In the genomic region with DNA sequence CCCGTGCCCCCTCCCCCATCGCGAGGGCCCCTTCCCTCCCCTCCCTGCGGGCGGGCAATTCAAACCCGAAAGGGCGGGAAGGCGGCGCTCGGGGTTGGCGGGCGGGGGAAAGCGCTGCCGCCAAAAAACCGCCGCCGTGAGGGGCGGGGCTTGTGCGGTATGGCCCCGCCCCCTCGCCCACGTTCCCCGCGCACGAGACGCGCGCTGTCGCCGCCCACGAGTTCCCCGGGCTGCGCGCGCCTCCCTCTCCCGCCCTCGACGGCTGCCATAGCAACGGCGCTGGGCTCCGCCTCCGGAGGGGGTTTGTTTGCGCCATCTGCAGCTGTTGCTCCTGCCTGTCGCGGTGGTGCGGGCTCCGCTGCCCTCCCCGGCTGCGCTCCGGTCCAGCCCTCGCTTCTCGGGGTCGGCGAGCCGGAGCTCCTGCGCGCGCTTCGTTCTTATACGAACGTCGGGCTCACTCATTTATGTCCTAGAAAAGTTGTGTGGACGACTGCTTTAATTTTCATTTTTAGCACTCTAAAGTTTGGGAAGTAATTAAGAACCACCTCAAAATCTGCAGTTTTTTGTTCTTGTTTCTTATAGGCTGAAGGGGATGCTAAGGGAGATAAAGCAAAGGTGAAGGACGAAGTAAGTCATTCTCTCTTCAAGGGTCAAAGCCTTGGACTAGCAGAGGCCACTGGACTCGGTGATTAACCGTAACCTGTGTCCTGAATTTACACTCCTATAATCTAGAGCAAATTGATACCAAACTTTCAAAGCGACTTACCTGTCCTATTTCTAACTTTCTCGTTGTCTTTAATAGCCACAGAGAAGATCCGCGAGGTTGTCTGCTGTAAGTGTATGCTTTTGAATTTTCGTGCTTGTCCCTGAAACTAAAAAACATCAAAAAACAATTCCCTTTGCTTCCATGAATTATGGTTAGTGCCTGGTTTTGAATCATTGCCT, we compare ENCODE assay signal across 1 cellular context.
TF ChIP-seq lines count a peak whose summit lies in the region.

No MANE protein-coding gene starts in this region.

TF ChIP-seq in K562, 482 proteins besides CTCF, POLR2A, EP300 and RAD21 (continued from another document and continues in another):
- peak; percentile 22 for TF ChIP-seq KDM5B (IDR thresholded peaks at IDR 0.05; ENCODE audit: insufficient replicate concordance, low read depth, low read length)
- no peak for TF ChIP-seq SREBF1 (IDR thresholded peaks at IDR 0.05; ENCODE audit: borderline replicate concordance, low read depth, low read length)
- peak; percentile 88; the same call in 1 of the 2 replicates for TF ChIP-seq EP400 (IDR thresholded peaks at IDR 0.05)
- TF ChIP-seq, protein P1, sequence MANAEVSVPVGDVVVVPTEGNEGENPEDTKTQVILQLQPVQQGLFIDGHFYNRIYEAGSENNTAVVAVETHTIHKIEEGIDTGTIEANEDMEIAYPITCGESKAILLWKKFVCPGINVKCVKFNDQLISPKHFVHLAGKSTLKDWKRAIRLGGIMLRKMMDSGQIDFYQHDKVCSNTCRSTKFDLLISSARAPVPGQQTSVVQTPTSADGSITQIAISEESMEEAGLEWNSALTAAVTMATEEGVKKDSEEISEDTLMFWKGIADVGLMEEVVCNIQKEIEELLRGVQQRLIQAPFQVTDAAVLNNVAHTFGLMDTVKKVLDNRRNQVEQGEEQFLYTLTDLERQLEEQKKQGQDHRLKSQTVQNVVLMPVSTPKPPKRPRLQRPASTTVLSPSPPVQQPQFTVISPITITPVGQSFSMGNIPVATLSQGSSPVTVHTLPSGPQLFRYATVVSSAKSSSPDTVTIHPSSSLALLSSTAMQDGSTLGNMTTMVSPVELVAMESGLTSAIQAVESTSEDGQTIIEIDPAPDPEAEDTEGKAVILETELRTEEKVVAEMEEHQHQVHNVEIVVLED (CRISPR knock-in tag; IDR thresholded peaks at IDR 0.05) = peak; percentile 85
- TF ChIP-seq L3MBTL2 (IDR thresholded peaks at IDR 0.05) = peak; percentile 62
- TF ChIP-seq ZNF274 (IDR thresholded peaks at IDR 0.05; ENCODE audit: borderline replicate concordance, low read depth, low read length) = peak; percentile 52; the same call in 1 of the 2 replicates
- TF ChIP-seq CHD2 (IDR thresholded peaks at IDR 0.05; ENCODE audit: low read depth, low read length) = 0 out of 2 replicates have a peak, but pooled peaks have one; percentile 45
- TF ChIP-seq, protein P2, sequence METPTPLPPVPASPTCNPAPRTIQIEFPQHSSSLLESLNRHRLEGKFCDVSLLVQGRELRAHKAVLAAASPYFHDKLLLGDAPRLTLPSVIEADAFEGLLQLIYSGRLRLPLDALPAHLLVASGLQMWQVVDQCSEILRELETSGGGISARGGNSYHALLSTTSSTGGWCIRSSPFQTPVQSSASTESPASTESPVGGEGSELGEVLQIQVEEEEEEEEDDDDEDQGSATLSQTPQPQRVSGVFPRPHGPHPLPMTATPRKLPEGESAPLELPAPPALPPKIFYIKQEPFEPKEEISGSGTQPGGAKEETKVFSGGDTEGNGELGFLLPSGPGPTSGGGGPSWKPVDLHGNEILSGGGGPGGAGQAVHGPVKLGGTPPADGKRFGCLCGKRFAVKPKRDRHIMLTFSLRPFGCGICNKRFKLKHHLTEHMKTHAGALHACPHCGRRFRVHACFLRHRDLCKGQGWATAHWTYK (CRISPR knock-in tag; IDR thresholded peaks at IDR 0.05) = peak; percentile 44; the same call in 1 of the 2 replicates
- TF ChIP-seq MYBL2 (IDR thresholded peaks at IDR 0.05; ENCODE audit: low read depth) = peak; percentile 96
- TF ChIP-seq MYBL2 (CRISPR knock-in tag; IDR thresholded peaks at IDR 0.05; ENCODE audit: borderline replicate concordance) = peak; percentile 94; the same call in 1 of the 2 replicates
- TF ChIP-seq MIER1 (IDR thresholded peaks at IDR 0.05; ENCODE audit: low read depth) = 0 out of 2 replicates have a peak, but pooled peaks have one; percentile 35
- peak; percentile 80 for TF ChIP-seq SAFB (IDR thresholded peaks at IDR 0.05; ENCODE audit: borderline replicate concordance, low read depth, low read length)
- TF ChIP-seq, protein P3, sequence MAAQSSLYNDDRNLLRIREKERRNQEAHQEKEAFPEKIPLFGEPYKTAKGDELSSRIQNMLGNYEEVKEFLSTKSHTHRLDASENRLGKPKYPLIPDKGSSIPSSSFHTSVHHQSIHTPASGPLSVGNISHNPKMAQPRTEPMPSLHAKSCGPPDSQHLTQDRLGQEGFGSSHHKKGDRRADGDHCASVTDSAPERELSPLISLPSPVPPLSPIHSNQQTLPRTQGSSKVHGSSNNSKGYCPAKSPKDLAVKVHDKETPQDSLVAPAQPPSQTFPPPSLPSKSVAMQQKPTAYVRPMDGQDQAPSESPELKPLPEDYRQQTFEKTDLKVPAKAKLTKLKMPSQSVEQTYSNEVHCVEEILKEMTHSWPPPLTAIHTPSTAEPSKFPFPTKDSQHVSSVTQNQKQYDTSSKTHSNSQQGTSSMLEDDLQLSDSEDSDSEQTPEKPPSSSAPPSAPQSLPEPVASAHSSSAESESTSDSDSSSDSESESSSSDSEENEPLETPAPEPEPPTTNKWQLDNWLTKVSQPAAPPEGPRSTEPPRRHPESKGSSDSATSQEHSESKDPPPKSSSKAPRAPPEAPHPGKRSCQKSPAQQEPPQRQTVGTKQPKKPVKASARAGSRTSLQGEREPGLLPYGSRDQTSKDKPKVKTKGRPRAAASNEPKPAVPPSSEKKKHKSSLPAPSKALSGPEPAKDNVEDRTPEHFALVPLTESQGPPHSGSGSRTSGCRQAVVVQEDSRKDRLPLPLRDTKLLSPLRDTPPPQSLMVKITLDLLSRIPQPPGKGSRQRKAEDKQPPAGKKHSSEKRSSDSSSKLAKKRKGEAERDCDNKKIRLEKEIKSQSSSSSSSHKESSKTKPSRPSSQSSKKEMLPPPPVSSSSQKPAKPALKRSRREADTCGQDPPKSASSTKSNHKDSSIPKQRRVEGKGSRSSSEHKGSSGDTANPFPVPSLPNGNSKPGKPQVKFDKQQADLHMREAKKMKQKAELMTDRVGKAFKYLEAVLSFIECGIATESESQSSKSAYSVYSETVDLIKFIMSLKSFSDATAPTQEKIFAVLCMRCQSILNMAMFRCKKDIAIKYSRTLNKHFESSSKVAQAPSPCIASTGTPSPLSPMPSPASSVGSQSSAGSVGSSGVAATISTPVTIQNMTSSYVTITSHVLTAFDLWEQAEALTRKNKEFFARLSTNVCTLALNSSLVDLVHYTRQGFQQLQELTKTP (IDR thresholded peaks at IDR 0.05; ENCODE audit: low read depth in 1 of 2, partially characterized antibody in 2 of 2) = no peak
- no peak for TF ChIP-seq IFI16 (CRISPR knock-in tag; IDR thresholded peaks at IDR 0.05)
- TF ChIP-seq, protein P4, sequence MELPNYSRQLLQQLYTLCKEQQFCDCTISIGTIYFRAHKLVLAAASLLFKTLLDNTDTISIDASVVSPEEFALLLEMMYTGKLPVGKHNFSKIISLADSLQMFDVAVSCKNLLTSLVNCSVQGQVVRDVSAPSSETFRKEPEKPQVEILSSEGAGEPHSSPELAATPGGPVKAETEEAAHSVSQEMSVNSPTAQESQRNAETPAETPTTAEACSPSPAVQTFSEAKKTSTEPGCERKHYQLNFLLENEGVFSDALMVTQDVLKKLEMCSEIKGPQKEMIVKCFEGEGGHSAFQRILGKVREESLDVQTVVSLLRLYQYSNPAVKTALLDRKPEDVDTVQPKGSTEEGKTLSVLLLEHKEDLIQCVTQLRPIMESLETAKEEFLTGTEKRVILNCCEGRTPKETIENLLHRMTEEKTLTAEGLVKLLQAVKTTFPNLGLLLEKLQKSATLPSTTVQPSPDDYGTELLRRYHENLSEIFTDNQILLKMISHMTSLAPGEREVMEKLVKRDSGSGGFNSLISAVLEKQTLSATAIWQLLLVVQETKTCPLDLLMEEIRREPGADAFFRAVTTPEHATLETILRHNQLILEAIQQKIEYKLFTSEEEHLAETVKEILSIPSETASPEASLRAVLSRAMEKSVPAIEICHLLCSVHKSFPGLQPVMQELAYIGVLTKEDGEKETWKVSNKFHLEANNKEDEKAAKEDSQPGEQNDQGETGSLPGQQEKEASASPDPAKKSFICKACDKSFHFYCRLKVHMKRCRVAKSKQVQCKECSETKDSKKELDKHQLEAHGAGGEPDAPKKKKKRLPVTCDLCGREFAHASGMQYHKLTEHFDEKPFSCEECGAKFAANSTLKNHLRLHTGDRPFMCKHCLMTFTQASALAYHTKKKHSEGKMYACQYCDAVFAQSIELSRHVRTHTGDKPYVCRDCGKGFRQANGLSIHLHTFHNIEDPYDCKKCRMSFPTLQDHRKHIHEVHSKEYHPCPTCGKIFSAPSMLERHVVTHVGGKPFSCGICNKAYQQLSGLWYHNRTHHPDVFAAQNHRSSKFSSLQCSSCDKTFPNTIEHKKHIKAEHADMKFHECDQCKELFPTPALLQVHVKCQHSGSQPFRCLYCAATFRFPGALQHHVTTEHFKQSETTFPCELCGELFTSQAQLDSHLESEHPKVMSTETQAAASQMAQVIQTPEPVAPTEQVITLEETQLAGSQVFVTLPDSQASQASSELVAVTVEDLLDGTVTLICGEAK (IDR thresholded peaks at IDR 0.05) = peak; percentile 62; the same call in 1 of the 2 replicates
- TF ChIP-seq, protein P4 (CRISPR knock-in tag; IDR thresholded peaks at IDR 0.05) = no peak
- TF ChIP-seq, protein P5, sequence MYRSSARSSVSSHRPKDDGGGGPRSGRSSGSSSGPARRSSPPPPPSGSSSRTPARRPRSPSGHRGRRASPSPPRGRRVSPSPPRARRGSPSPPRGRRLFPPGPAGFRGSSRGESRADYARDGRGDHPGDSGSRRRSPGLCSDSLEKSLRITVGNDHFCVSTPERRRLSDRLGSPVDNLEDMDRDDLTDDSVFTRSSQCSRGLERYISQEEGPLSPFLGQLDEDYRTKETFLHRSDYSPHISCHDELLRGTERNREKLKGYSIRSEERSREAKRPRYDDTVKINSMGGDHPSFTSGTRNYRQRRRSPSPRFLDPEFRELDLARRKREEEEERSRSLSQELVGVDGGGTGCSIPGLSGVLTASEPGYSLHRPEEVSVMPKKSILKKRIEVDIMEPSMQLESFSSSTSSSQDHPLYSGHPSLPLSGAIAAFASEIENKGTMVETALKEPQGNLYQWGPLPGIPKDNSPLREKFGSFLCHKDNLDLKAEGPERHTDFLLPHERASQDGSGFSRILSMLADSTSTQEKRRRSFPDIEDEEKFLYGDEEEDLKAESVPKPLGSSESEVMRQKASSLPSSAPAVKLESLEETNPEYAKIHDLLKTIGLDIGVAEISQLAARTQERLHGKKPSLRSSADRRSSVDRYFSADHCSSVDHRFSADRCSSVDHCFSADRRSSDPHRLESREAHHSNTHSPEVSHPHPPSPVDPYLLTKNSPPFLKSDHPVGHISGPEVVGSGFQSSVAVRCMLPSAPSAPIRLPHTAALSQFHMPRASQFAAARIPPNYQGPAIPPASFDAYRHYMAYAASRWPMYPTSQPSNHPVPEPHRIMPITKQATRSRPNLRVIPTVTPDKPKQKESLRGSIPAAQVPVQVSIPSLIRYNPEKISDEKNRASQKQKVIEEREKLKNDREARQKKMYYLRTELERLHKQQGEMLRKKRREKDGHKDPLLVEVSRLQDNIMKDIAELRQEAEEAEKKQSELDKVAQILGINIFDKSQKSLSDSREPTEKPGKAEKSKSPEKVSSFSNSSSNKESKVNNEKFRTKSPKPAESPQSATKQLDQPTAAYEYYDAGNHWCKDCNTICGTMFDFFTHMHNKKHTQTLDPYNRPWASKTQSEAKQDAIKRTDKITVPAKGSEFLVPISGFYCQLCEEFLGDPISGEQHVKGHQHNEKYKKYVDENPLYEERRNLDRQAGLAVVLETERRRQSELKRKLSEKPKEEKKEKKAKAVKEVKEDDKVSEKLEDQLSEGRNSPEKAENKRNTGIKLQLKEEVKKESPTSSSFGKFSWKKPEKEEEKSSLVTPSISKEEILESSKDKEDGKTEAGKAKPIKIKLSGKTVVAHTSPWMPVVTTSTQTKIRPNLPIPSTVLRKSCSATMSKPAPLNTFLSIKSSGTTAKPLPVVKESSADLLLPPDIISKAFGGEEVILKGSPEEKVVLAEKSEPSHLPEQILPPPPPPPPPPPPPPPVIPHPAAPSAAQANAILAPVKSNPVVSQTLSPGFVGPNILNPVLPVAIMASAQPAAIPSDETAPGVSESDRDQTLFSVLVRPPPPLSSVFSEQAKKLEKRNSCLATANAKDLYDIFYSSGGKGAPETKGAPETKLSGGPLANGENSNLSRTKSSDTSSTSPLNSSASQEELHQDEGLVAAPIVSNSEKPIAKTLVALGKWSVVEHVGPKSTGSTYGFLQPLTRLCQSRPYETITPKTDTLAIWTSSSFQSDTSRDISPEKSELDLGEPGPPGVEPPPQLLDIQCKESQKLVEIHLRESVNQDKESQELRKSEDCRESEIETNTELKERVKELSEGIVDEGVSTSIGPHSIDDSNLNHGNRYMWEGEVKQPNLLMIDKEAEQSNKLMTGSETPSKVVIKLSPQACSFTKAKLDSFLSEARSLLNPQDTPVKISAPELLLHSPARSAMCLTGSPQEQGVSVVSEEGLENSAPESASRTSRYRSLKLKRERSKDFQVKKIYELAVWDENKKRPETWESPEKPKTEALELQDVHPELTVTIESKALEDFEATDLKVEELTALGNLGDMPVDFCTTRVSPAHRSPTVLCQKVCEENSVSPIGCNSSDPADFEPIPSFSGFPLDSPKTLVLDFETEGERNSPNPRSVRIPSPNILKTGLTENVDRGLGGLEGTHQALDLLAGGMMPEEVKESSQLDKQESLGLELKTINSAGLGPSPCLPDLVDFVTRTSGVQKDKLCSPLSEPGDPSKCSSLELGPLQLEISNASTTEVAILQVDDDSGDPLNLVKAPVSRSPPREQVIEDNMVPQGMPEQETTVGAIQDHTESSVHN (IDR thresholded peaks at IDR 0.05; ENCODE audit: borderline replicate concordance in 1 of 2, low read depth in 1 of 2) = no peak
- peak; percentile 50; the same call in 1 of the 2 replicates for TF ChIP-seq FOXJ2 (tag; IDR thresholded peaks at IDR 0.05)
- 0 out of 2 replicates have a peak, but pooled peaks have one; percentile 41 for TF ChIP-seq TCF7 (IDR thresholded peaks at IDR 0.05; ENCODE audit: borderline replicate concordance)
